12 cellular contexts compared by ENCODE assay signal in the genomic region with DNA sequence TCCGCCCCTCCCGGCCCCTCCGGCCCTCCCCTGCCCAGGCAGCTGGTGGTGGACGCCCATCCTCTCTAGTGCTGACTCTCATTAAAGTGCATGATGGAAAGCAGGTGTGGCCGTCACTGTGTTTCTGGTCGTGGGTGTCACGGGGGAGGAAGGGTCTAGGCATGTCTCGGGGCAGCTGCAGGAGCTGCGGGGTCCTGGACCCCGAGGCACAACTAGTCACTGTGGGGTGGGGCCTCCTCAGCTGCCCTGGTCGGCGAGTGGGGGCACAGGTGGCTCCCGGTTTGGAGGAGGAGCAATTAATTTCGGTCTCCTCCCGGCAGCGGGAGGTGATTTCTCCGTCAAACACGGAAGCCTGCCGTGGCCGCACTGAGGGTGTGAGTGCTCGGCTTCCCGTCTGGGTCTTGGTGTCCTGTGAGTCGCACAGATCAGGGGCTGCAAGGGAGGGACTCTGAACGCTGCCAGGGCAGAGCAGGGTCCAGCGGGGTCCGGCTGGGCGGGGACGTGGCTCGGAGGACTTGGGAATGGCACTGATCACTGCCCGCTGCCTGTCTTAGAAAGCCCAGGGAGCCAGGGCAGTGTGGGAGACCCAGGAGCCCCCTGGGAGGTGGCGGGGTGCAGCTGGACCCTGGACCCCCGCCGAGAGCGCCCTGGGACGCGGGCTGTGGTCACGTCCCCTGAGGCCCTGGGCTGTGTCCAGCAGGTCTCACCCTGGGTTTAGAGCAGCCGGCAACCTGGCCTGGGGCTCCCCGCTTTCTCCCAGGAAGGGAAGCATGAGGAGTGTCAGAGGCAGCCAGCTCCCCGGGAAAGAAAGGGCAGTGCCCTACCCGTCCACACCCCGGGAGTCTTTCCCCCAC.
DNase-seq lines count a peak whose midpoint lies in the region; ATAC-seq and TF ChIP-seq lines count a peak whose summit lies in the region.
"Had no signal": no experiment of that assay in that cellular context is flagged by ENCODE, and none has a peak within 500 bp of the region (broad histone marks: within the 10 kb centered on the region; RNA-seq: fewer than 3 reads in every experiment).

No MANE protein-coding gene starts in this region.

- H3K36me3 Mint-ChIP-seq in activated naive CD8-positive, alpha-beta T cell, result no peaks in the 10 kb centered on the region
- H3K36me3 Mint-ChIP-seq in activated naive CD8-positive, alpha-beta T cell treated with anti-CD3 and anti-CD28 coated beads, Interleukin-2, amount 50 U/mL, for 24 hours (ENCODE audit: low read depth), result no peaks in the 10 kb centered on the region
- no peaks in the 10 kb centered on the region for H3K36me3 Mint-ChIP-seq in stimulated activated effector memory CD8-positive, alpha-beta T cell treated with anti-CD3 and anti-CD28 coated beads, Interleukin-12 subunit alpha, Interleukin-12 subunit beta, amount 100 ng/mL, for 72 hours

- H2AFZ ChIP-seq in MM.1S (ENCODE audit: low read length), result peak overlapping the region; percentile 20; the same call in 1 of the 2 replicates
- H2AFZ ChIP-seq: hepatocyte had no signal

- H3K36me3 ChIP-seq in MM.1S (replicated peaks; ENCODE audit: insufficient read depth, low read length) (no peaks in the 10 kb centered on the region), endocrine pancreas (ENCODE audit: control insufficient read depth, insufficient read depth, low read length) (no peaks in the 10 kb centered on the region)
- H3K36me3 ChIP-seq: SJSA1 had no signal

- no peak overlapping the region for H3K9ac ChIP-seq in MM.1S (ENCODE audit: low read length)
- H3K9ac ChIP-seq in endocrine pancreas (ENCODE audit: control insufficient read depth, insufficient read depth, low read length), result peak overlapping the region; percentile 16

- no peak for TF ChIP-seq CTCF in MM.1S (IDR thresholded peaks at IDR 0.05; ENCODE audit: low read length)

- H3K9me3 ChIP-seq in MM.1S (replicated peaks; ENCODE audit: insufficient read depth, low read length), result no peaks in the 10 kb centered on the region
- no peaks in the 10 kb centered on the region for H3K9me3 ChIP-seq in endocrine pancreas (ENCODE audit: control insufficient read depth, low read length)
- H3K9me3 ChIP-seq: SJSA1 had no signal

- H3K4me1 Mint-ChIP-seq in activated naive CD8-positive, alpha-beta T cell (ENCODE audit: low read depth), result peaks cover 5% of the 10 kb centered on the region
- H3K4me1 Mint-ChIP-seq in activated naive CD8-positive, alpha-beta T cell treated with anti-CD3 and anti-CD28 coated beads, Interleukin-2, amount 50 U/mL, for 24 hours, result peaks cover 2% of the 10 kb centered on the region
- H3K4me1 Mint-ChIP-seq in stimulated activated effector memory CD8-positive, alpha-beta T cell treated with anti-CD3 and anti-CD28 coated beads, Interleukin-12 subunit alpha, Interleukin-12 subunit beta, amount 100 ng/mL, for 72 hours, result peaks cover 5% of the 10 kb centered on the region

- H3K27me3 ChIP-seq in MM.1S (replicated peaks; ENCODE audit: insufficient read depth, low read length) (peaks cover 80% of the 10 kb centered on the region), endocrine pancreas (ENCODE audit: control insufficient read depth, insufficient read depth, low read length) (no peaks in the 10 kb centered on the region)

- ATAC-seq in activated naive CD8-positive, alpha-beta T cell treated with anti-CD3 and anti-CD28 coated beads, Interleukin-2, amount 50 U/mL, for 24 hours, result no peak
- ATAC-seq in stimulated activated effector memory CD8-positive, alpha-beta T cell treated with anti-CD3 and anti-CD28 coated beads, Interleukin-12 subunit alpha, Interleukin-12 subunit beta, amount 100 ng/mL, for 72 hours, result no peak
- ATAC-seq in GM18511 (IDR thresholded peaks at IDR 0.05; ENCODE audit: unreplicated experiment), result no peak
- no peak for ATAC-seq in GM21528 (IDR thresholded peaks at IDR 0.05; ENCODE audit: low FRiP score, unreplicated experiment)

- no peak for DNase-seq in activated naive CD8-positive, alpha-beta T cell treated with anti-CD3 and anti-CD28 coated beads, Interleukin-2, amount 50 U/mL, for 24 hours
- no peak for DNase-seq in MM.1S
- DNase-seq in stimulated activated effector memory CD8-positive, alpha-beta T cell treated with anti-CD3 and anti-CD28 coated beads, Interleukin-12 subunit alpha, Interleukin-12 subunit beta, amount 100 ng/mL, for 72 hours (ENCODE audit: low spot score in 2 of 2), result no peak
- no peak for DNase-seq in effector CD4-positive, alpha-beta T cell
- DNase-seq: effector CD8-positive, alpha-beta T cell; NCI-H2171 treated with DMSO at 0.1 percent for 48 hours had no signal

- no peaks in the 10 kb centered on the region for H3K79me2 ChIP-seq in MM.1S (ENCODE audit: low read length)
- H3K79me2 ChIP-seq: hepatocyte had no signal

- no peaks in the 10 kb centered on the region for H4K20me1 ChIP-seq in MM.1S (ENCODE audit: insufficient read depth, low read length)

- H3K4me2 ChIP-seq in MM.1S (ENCODE audit: low read depth, low read length), result peak overlapping the region; percentile 71
- H3K4me2 ChIP-seq: hepatocyte had no signal

- no peak overlapping the region for H3K27ac Mint-ChIP-seq in activated naive CD8-positive, alpha-beta T cell
- H3K27ac Mint-ChIP-seq in activated naive CD8-positive, alpha-beta T cell treated with anti-CD3 and anti-CD28 coated beads, Interleukin-2, amount 50 U/mL, for 24 hours, result no peak overlapping the region
- no peak overlapping the region for H3K27ac Mint-ChIP-seq in stimulated activated effector memory CD8-positive, alpha-beta T cell treated with anti-CD3 and anti-CD28 coated beads, Interleukin-12 subunit alpha, Interleukin-12 subunit beta, amount 100 ng/mL, for 72 hours

- H3K4me3 ChIP-seq in MM.1S (ENCODE audit: low read length) (0 out of 2 replicates have a peak overlapping the region, but pooled peaks have one; percentile 25), endocrine pancreas (ENCODE audit: control insufficient read depth, insufficient read depth, low read length) (no peak overlapping the region)
- H3K4me3 ChIP-seq: hepatocyte, SJSA1 had no signal

- H3K9me3 Mint-ChIP-seq in activated naive CD8-positive, alpha-beta T cell (ENCODE audit: low read depth), result no peaks in the 10 kb centered on the region
- peaks cover under 1% of the 10 kb centered on the region for H3K9me3 Mint-ChIP-seq in activated naive CD8-positive, alpha-beta T cell treated with anti-CD3 and anti-CD28 coated beads, Interleukin-2, amount 50 U/mL, for 24 hours
- H3K9me3 Mint-ChIP-seq in stimulated activated effector memory CD8-positive, alpha-beta T cell treated with anti-CD3 and anti-CD28 coated beads, Interleukin-12 subunit alpha, Interleukin-12 subunit beta, amount 100 ng/mL, for 72 hours, result no peaks in the 10 kb centered on the region

- no peaks in the 10 kb centered on the region for H3F3A ChIP-seq in MM.1S (ENCODE audit: insufficient read depth, low read length)

- H3K27me3 Mint-ChIP-seq in activated naive CD8-positive, alpha-beta T cell, result peaks cover 2% of the 10 kb centered on the region
- peaks cover 22% of the 10 kb centered on the region for H3K27me3 Mint-ChIP-seq in activated naive CD8-positive, alpha-beta T cell treated with anti-CD3 and anti-CD28 coated beads, Interleukin-2, amount 50 U/mL, for 24 hours

- H3K4me1 ChIP-seq in MM.1S (ENCODE audit: low read length) (no peaks in the 10 kb centered on the region), endocrine pancreas (ENCODE audit: control insufficient read depth, insufficient read depth, low read length) (no peaks in the 10 kb centered on the region)
- H3K4me1 ChIP-seq: SJSA1 had no signal

- peak overlapping the region; percentile 68 for H3K4me3 Mint-ChIP-seq in activated naive CD8-positive, alpha-beta T cell
- no peak overlapping the region for H3K4me3 Mint-ChIP-seq in activated naive CD8-positive, alpha-beta T cell treated with anti-CD3 and anti-CD28 coated beads, Interleukin-2, amount 50 U/mL, for 24 hours
- peak overlapping the region; percentile 57 for H3K4me3 Mint-ChIP-seq in stimulated activated effector memory CD8-positive, alpha-beta T cell treated with anti-CD3 and anti-CD28 coated beads, Interleukin-12 subunit alpha, Interleukin-12 subunit beta, amount 100 ng/mL, for 72 hours

- H3K9me2 ChIP-seq in MM.1S (replicated peaks; ENCODE audit: insufficient read depth, low read length), result no peaks in the 10 kb centered on the region

- H3K27ac ChIP-seq in MM.1S (ENCODE audit: low read length), result no peak overlapping the region
- H3K27ac ChIP-seq: hepatocyte, SJSA1 had no signal
